8 cellular contexts compared by ENCODE assay signal in the genomic region with DNA sequence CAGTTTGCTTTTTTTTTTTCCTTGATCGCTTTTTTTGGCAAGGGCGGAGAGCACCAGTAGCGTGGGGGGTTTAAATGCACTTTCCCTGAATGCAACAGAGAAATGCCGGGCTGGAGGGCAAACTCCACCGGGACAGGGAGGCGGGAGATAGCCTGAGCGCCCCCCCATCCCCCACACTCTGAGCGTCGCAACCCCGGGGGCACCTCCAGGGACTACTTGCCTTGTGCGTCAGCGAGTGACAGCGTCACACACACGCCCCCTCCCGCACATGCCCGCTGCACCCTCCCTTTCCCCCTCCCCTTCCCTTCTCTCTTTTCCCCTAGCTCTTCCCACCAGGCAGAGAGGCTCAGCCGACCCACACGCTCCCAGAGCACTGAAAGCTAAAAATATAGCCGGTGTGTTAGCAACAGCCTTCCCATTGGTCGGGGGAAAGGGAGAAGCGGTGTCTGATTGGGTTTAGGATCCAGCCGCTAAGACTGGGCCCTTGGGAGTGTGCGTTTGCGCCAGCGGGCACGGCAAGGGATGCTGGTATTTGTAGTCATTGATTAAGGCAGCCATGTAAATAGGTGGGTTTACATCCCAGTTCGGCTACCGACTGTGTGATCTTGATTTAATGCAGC. TPM values are rescaled to one million over a fixed set of nuclear protein-coding genes. Genes with fewer than 3 reads are reported as not detected.
A peak's percentile ranks its signal among the peaks of the same experiment; 100 is the strongest.
DNase-seq lines count a peak whose midpoint lies in the region; ATAC-seq and TF ChIP-seq lines count a peak whose summit lies in the region.

No MANE protein-coding gene starts in this region.

- POLR2A ChIA-PET in Panc1 (lab: Charles Lee): interaction anchor here (0.6 to 0.8 kb wide), 6 partner anchors 10 to 497 kb away, joined by 3 to 14 read pairs (median 4); partner anchors contain the start of gene RBX1

- peak overlapping the region; percentile 90 for H3K4me2 ChIP-seq in KMS-11

- H3K79me2 ChIP-seq in KMS-11 (ENCODE audit: insufficient read depth, low read depth): peaks cover 40% of the 10 kb centered on the region

- no peak overlapping the region for H3K4me3 ChIP-seq in KMS-11 (IDR thresholded peaks at IDR 0.05; ENCODE audit: insufficient read depth, low read depth, low read length)
- peak overlapping the region; percentile 81 to 96 for H3K4me3 ChIP-seq in Panc1 (ENCODE audit: low read depth in 2 of 2, low read length in 2 of 2)
- H3K4me3 ChIP-seq in esophagus muscularis mucosa: peak overlapping the region; percentile 88 to 100 (median 98)
- peak overlapping the region; percentile 93 to 98 for H3K4me3 ChIP-seq in muscle layer of colon (ENCODE audit: low read depth in 1 of 2, low read length in 2 of 2)

- peaks cover 21% of the 10 kb centered on the region for H3K4me1 Mint-ChIP-seq in activated T-cell treated with anti-CD3 and anti-CD28 coated beads, Interleukin-2, amount 50 U/mL, for 72 hours (ENCODE audit: low read depth)

- H3K36me3 ChIP-seq in KMS-11 (ENCODE audit: insufficient read depth): no peaks in the 10 kb centered on the region
- H3K36me3 ChIP-seq in Panc1 (ENCODE audit: control insufficient read depth, insufficient read depth, low read length): peaks cover 5% of the 10 kb centered on the region; the same call in 1 of the 2 replicates
- peaks cover 0 to 1% (median under 1%) of the 10 kb centered on the region in 4 donors for H3K36me3 ChIP-seq in esophagus muscularis mucosa
- H3K36me3 ChIP-seq in muscle layer of colon (ENCODE audit: insufficient read depth, low read length): no peaks in the 10 kb centered on the region

- no peaks in the 10 kb centered on the region for H3K27me3 Mint-ChIP-seq in activated T-cell treated with anti-CD3 and anti-CD28 coated beads, Interleukin-2, amount 50 U/mL, for 72 hours (ENCODE audit: low read depth)

- H3K4me1 ChIP-seq in KMS-11 (ENCODE audit: low read depth, poor library complexity, severe bottlenecking) (peaks cover 15% of the 10 kb centered on the region), Panc1 (ENCODE audit: control insufficient read depth, insufficient read depth, low read length) (no peaks in the 10 kb centered on the region), esophagus muscularis mucosa (peaks cover 14 to 17% (median 16%) of the 10 kb centered on the region in 4 donors), muscle layer of colon (ENCODE audit: insufficient read depth, low read length) (peaks cover 14% of the 10 kb centered on the region)

- in situ Hi-C loops in Panc1 (cut with HindIII; ENCODE audit: low pct_unique_long_range_greater_than_20kb, low sequenced_read_pairs): no loop called here

- peak overlapping the region; percentile 59 for H2AFZ ChIP-seq in KMS-11 (ENCODE audit: low read depth)

- H3K27me3 ChIP-seq in KMS-11 (ENCODE audit: insufficient read depth, low read depth) (no peaks in the 10 kb centered on the region), Panc1 (ENCODE audit: control insufficient read depth, insufficient read depth, low read length) (no peaks in the 10 kb centered on the region), esophagus muscularis mucosa (peaks cover 0 to 5% (median 0%) of the 10 kb centered on the region in 4 donors), muscle layer of colon (ENCODE audit: control insufficient read depth in 1 of 2, insufficient read depth in 2 of 2, low read length in 2 of 2) (no peaks in the 10 kb centered on the region)

- peak overlapping the region; percentile 48 for H3K27ac Mint-ChIP-seq in activated T-cell treated with anti-CD3 and anti-CD28 coated beads, Interleukin-2, amount 50 U/mL, for 72 hours

- TF ChIP-seq CTCF in KMS-11 (conservative IDR thresholded peaks at IDR 0.05; ENCODE audit: low read depth, low read length) (no peak), Panc1 (IDR thresholded peaks at IDR 0.05) (no peak), esophagus muscularis mucosa (IDR thresholded peaks at IDR 0.05) (no peak)

- no peaks in the 10 kb centered on the region for H3K9me3 Mint-ChIP-seq in activated T-cell treated with anti-CD3 and anti-CD28 coated beads, Interleukin-2, amount 50 U/mL, for 72 hours

- intact Hi-C loops in Panc1 (cut with micrococcal nuclease; ENCODE audit: unreplicated experiment): no loop called here
- intact Hi-C loops in esophagus muscularis mucosa (cut with DNase I): no loop called here

- BruUV-seq in Panc1 (replicated peaks; lab: Mats Ljungman, UMichigan): no TSS peak

- under 1% methylated on average over 24 of the region's 28 CpGs for whole genome bisulfite sequencing in esophagus muscularis mucosa

- peaks cover 5 to 8% of the 10 kb centered on the region in 2 donors for H3K36me3 Mint-ChIP-seq in activated T-cell treated with anti-CD3 and anti-CD28 coated beads, Interleukin-2, amount 50 U/mL, for 72 hours (ENCODE audit: insufficient read depth in 2 of 2)

- TF ChIP-seq POLR2A in esophagus muscularis mucosa (IDR thresholded peaks at IDR 0.05; ENCODE audit: low read depth): peak; percentile 92

- no peaks in the 10 kb centered on the region for H4K20me1 ChIP-seq in KMS-11 (ENCODE audit: insufficient read depth)

- ATAC-seq in GM21723 (IDR thresholded peaks at IDR 0.05; ENCODE audit: unreplicated experiment): peak; percentile 46
- peak; percentile 87 for ATAC-seq in Panc1
- peak; percentile 65 for ATAC-seq in activated T-cell treated with anti-CD3 and anti-CD28 coated beads, Interleukin-2, amount 50 U/mL, for 72 hours (replicated peaks in 1 of 2)

- no peaks in the 10 kb centered on the region for H3K9me3 ChIP-seq in Panc1 (ENCODE audit: control insufficient read depth, insufficient read depth, low read depth, low read length)
- H3K9me3 ChIP-seq in esophagus muscularis mucosa: no peaks in the 10 kb centered on the region
- H3K9me3 ChIP-seq in muscle layer of colon (ENCODE audit: low read length): no peaks in the 10 kb centered on the region

- CTCF ChIA-PET in Panc1 (lab: Charles Lee): interaction anchor here (0.6 kb wide), 5 partner anchors 10 to 1183 kb away, joined by 3 to 5 read pairs (median 4); no protein-coding TSS in a partner anchor

- peak overlapping the region; percentile 90 to 98 for H3K4me3 Mint-ChIP-seq in activated T-cell treated with anti-CD3 and anti-CD28 coated beads, Interleukin-2, amount 50 U/mL, for 72 hours

- DNase-seq in DMS 273 treated with DMSO at 0.1 percent for 48 hours (lab: John Stamatoyannopoulos, UW) (peak; percentile 98), Panc1 (ENCODE audit: low read depth, low spot score) (peak; percentile 95), esophagus muscularis mucosa (ENCODE audit: extremely low spot score) (peak; percentile 98)
- DNase-seq in activated T-cell treated with anti-CD3 and anti-CD28 coated beads, Interleukin-2, amount 50 U/mL, for 72 hours: peak; percentile 88 to 90
- peak; percentile 76 for DNase-seq in stimulated activated CD8-positive, alpha-beta memory T cell treated with anti-CD3 and anti-CD28 coated beads, Interleukin-7, amount 100 ng/mL, for 1 hour (ENCODE audit: low read depth in 2 of 2)

- H3K27ac ChIP-seq in KMS-11: peak overlapping the region; percentile 97
- H3K27ac ChIP-seq in Panc1 (ENCODE audit: low read length): peak overlapping the region; percentile 95
- H3K27ac ChIP-seq in esophagus muscularis mucosa (replicated peaks in 1 of 4): peak overlapping the region; percentile 99 to 100 (median 100)
- peak overlapping the region; percentile 100 for H3K27ac ChIP-seq in muscle layer of colon (ENCODE audit: low read depth, low read length)

- TF ChIP-seq EP300 in esophagus muscularis mucosa (IDR thresholded peaks at IDR 0.05): peak; percentile 86

- H3K9ac ChIP-seq in KMS-11: peak overlapping the region; percentile 99
- peak overlapping the region; percentile 98 for H3K9ac ChIP-seq in muscle layer of colon (ENCODE audit: low read length)

RNA-seq across cellular contexts. Expression of gene TOB2, which starts 1.7 kb away (rescaled TPM):
- 43.6 TPM for total RNA-seq in Panc1 (2021; ENCODE audit: unreplicated experiment)
- polyA plus RNA-seq in Panc1 (2012; ENCODE audit: insufficient read length): 57.2 TPM
- 10 to 100 TPM; 32.5 TPM for total RNA-seq in activated T-cell treated with anti-CD3 and anti-CD28 coated beads, Interleukin-2, amount 50 U/mL, for 72 hours
- total RNA-seq in esophagus muscularis mucosa: 100 to 1,000 TPM in 1 of 4 donors, 10 to 100 TPM in 3; 56.2 to 100 (median 93.0) TPM

RNA-seq across cellular contexts. Expression of gene PHF5A, which starts 20.2 kb away (rescaled TPM):
- total RNA-seq in Panc1 (2021; ENCODE audit: unreplicated experiment) (34.9 TPM), esophagus muscularis mucosa (10 to 100 TPM; 36.5 to 46.1 (median 42.2) TPM)
- 30.7 TPM for polyA plus RNA-seq in Panc1 (2012; ENCODE audit: insufficient read length)
- 10 to 100 TPM; 69.2 to 77.4 TPM for total RNA-seq in activated T-cell treated with anti-CD3 and anti-CD28 coated beads, Interleukin-2, amount 50 U/mL, for 72 hours

RNA-seq across cellular contexts. Expression of gene ACO2, which starts 20.6 kb away (rescaled TPM):
- 71.5 TPM for total RNA-seq in Panc1 (2021; ENCODE audit: unreplicated experiment)
- polyA plus RNA-seq in Panc1 (2012; ENCODE audit: insufficient read length): 96.4 TPM
- 10 to 100 TPM; 73.3 to 74.9 TPM for total RNA-seq in activated T-cell treated with anti-CD3 and anti-CD28 coated beads, Interleukin-2, amount 50 U/mL, for 72 hours
- 100 to 1,000 TPM; 141 to 214 (median 166) TPM for total RNA-seq in esophagus muscularis mucosa
